Comparison of ENCODE assay signal across 22 cellular contexts in the genomic region with DNA sequence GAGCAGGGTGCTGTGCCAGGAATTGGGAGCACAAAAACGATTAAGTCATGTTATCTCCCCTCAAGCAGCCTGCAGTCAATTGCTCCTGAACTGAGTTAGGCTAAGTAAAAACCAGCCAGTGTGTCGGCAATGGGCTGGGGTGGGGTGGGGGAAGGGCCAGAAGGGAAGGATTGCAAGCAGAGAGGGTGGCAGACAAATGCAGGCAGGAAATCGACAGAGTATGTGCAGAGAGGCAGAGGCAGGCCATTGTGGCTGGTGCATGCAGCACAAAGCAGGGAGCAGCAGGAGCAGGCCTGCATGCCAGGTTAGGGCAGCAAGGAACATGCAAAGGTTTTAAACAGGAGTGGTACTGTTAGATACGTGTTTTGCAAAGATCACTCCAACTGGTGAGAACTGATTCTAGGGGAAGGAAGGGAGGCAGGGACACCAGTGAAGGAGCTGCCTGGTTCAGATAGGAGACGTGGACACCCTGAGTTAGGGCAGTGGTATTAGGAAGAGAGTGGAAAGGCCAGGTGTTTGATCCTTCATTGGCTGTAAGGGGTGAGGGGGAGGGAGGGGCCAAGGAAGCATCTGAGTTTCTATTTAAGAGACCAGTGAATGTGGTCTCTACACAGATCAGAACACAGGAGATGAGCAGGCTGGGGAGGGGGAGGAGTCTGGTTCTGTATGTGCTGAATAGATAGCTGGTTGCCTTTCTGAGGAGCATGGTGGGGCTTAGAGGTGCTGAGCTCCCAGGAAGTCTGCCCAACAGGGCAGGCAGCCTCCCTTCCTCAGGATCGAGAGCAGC.
DNase-seq lines count a peak whose midpoint lies in the region; ATAC-seq and TF ChIP-seq lines count a peak whose summit lies in the region.
"Had no signal": no experiment of that assay in that cellular context is flagged by ENCODE, and none has a peak within 500 bp of the region (broad histone marks: within the 10 kb centered on the region; RNA-seq: fewer than 3 reads in every experiment).

No MANE protein-coding gene starts in this region.

- peaks cover 1% of the 10 kb centered on the region for H3K36me3 Mint-ChIP-seq in endodermal cell (ENCODE audit: low read depth)
- peaks cover 6% of the 10 kb centered on the region for H3K36me3 Mint-ChIP-seq in neural progenitor cell
- H3K36me3 Mint-ChIP-seq in natural killer cell, result no peaks in the 10 kb centered on the region

- no peak for ATAC-seq in natural killer cell
- ATAC-seq: HCT116 had no signal

- no peaks in the 10 kb centered on the region for H3K79me2 ChIP-seq in neural progenitor cell (ENCODE audit: low read depth)

- no peak for TF ChIP-seq CTCF in endodermal cell (conservative IDR thresholded peaks at IDR 0.05)
- TF ChIP-seq CTCF in neural progenitor cell (IDR thresholded peaks at IDR 0.05), result no peak
- no peak for TF ChIP-seq CTCF in natural killer cell (IDR thresholded peaks at IDR 0.05)

- H3K4me1 ChIP-seq in endodermal cell (ENCODE audit: control insufficient read depth, insufficient read depth, low read length) (no peaks in the 10 kb centered on the region), neural progenitor cell (peaks cover 15% of the 10 kb centered on the region)
- H3K4me1 ChIP-seq: Peyer's patch, SJCRH30 had no signal

- no peak overlapping the region for H3K27ac ChIP-seq in endodermal cell (ENCODE audit: low read depth, low read length)
- no peak overlapping the region for H3K27ac ChIP-seq in neural progenitor cell
- H3K27ac ChIP-seq: BLaER1 treated with 17β-estradiol and CSF1 and Interleukin-3, amounts not matched to agents 10 nM and 100 nM; Peyer's patch; SJCRH30 had no signal

- no peaks in the 10 kb centered on the region for H3K9me3 Mint-ChIP-seq in endodermal cell
- H3K9me3 Mint-ChIP-seq in neural progenitor cell, result no peaks in the 10 kb centered on the region
- H3K9me3 Mint-ChIP-seq in natural killer cell, result no peaks in the 10 kb centered on the region
- H3K9me3 Mint-ChIP-seq: CD4-positive, alpha-beta memory T cell had no signal

- H3K27ac Mint-ChIP-seq in endodermal cell, result no peak overlapping the region
- H3K27ac Mint-ChIP-seq in neural progenitor cell, result peak overlapping the region; percentile 14
- no peak overlapping the region for H3K27ac Mint-ChIP-seq in natural killer cell

- peak; percentile 4 for DNase-seq in CMK (ENCODE audit: low read depth)
- DNase-seq in H7, result peak; percentile 48
- DNase-seq in endodermal cell, result peak; percentile 62
- peak; percentile 12 for DNase-seq in neural progenitor cell (ENCODE audit: low spot score)
- no peak for DNase-seq in inferior parietal cortex (ENCODE audit: extremely low spot score)
- no peak for DNase-seq in AG20443 (ENCODE audit: low spot score)
- no peak for DNase-seq in natural killer cell
- DNase-seq: Calu3; CD4-positive, alpha-beta memory T cell; DMS153; KG1; NCI-H1105; NCI-H146; NCI-H2081; NCI-H2171; NCI-H345; NCI-H524; NCI-H774; Peyer's patch; SJCRH30 had no signal

- H3F3A ChIP-seq in neural progenitor cell (ENCODE audit: low read depth), result no peaks in the 10 kb centered on the region

- H3K27me3 ChIP-seq in H7 (ENCODE audit: control insufficient read depth, insufficient read depth, low read length), result no peaks in the 10 kb centered on the region
- no peaks in the 10 kb centered on the region for H3K27me3 ChIP-seq in endodermal cell (ENCODE audit: control insufficient read depth, insufficient read depth, low read length, poor library complexity, severe bottlenecking)
- H3K27me3 ChIP-seq in neural progenitor cell, result no peaks in the 10 kb centered on the region
- H3K27me3 ChIP-seq: BLaER1 treated with 17β-estradiol and CSF1 and Interleukin-3, amounts not matched to agents 10 nM and 100 nM; Peyer's patch; SJCRH30 had no signal

- no peaks in the 10 kb centered on the region for H4K20me1 ChIP-seq in neural progenitor cell (ENCODE audit: low read depth)

- H3K9ac ChIP-seq in endodermal cell (ENCODE audit: extremely low read depth, low read length, poor library complexity, severe bottlenecking) (no peak overlapping the region), neural progenitor cell (no peak overlapping the region)
- H3K9ac ChIP-seq: BLaER1 treated with 17β-estradiol and CSF1 and Interleukin-3, amounts not matched to agents 10 nM and 100 nM had no signal

- H3K27me3 Mint-ChIP-seq in endodermal cell (ENCODE audit: insufficient read depth), result no peaks in the 10 kb centered on the region
- H3K27me3 Mint-ChIP-seq in neural progenitor cell (ENCODE audit: insufficient read depth, low read depth), result peaks cover 2% of the 10 kb centered on the region
- no peaks in the 10 kb centered on the region for H3K27me3 Mint-ChIP-seq in natural killer cell (ENCODE audit: low read depth in 2 of 2)
- H3K27me3 Mint-ChIP-seq: CD4-positive, alpha-beta memory T cell had no signal

- H3K36me3 ChIP-seq in H7 (replicated peaks; ENCODE audit: control insufficient read depth, insufficient read depth, low read length), result no peaks in the 10 kb centered on the region; the same call in 1 of the 2 replicates
- H3K36me3 ChIP-seq in endodermal cell (ENCODE audit: control insufficient read depth, insufficient read depth, low read length), result no peaks in the 10 kb centered on the region
- no peaks in the 10 kb centered on the region for H3K36me3 ChIP-seq in neural progenitor cell

- no peak overlapping the region for H3K4me3 ChIP-seq in H7 (ENCODE audit: insufficient read depth, low read depth, low read length)
- H3K4me3 ChIP-seq in endodermal cell (ENCODE audit: low read length), result no peak overlapping the region
- no peak overlapping the region for H3K4me3 ChIP-seq in neural progenitor cell
- H3K4me3 ChIP-seq: BLaER1 treated with 17β-estradiol and CSF1 and Interleukin-3, amounts not matched to agents 10 nM and 100 nM; Peyer's patch; SJCRH30 had no signal

- WGBS in endodermal cell (ENCODE audit: insufficient coverage in 1 of 2, insufficient read length in 1 of 2), 2 experiments, result 64 to 76% methylated on average over 4 to 6 of the region's 6 CpGs

- no peak overlapping the region for H3K4me3 Mint-ChIP-seq in endodermal cell
- H3K4me3 Mint-ChIP-seq in neural progenitor cell, result no peak overlapping the region
- H3K4me3 Mint-ChIP-seq in natural killer cell, result no peak overlapping the region
- H3K4me3 Mint-ChIP-seq: CD4-positive, alpha-beta memory T cell had no signal

- H3K4me2 ChIP-seq in neural progenitor cell, result peak overlapping the region; percentile 29

- H3K9me3 ChIP-seq in endodermal cell (ENCODE audit: control insufficient read depth, low read length) (no peaks in the 10 kb centered on the region), neural progenitor cell (ENCODE audit: low read depth) (no peaks in the 10 kb centered on the region)
- H3K9me3 ChIP-seq: BLaER1 treated with 17β-estradiol and CSF1 and Interleukin-3, amounts not matched to agents 10 nM and 100 nM; Peyer's patch; SJCRH30 had no signal

- intact Hi-C loops in natural killer cell (cut with micrococcal nuclease), result no loop called here

- no peak overlapping the region for H2AFZ ChIP-seq in neural progenitor cell (replicated peaks)

- peaks cover 4% of the 10 kb centered on the region for H3K4me1 Mint-ChIP-seq in endodermal cell
- peaks cover 4% of the 10 kb centered on the region for H3K4me1 Mint-ChIP-seq in neural progenitor cell
- H3K4me1 Mint-ChIP-seq in natural killer cell, result no peaks in the 10 kb centered on the region
- H3K4me1 Mint-ChIP-seq: CD4-positive, alpha-beta memory T cell had no signal

Comparison
In these comparisons a context has a peak if more than half of its experiments do, and no peak if none do; other contexts are left out.
1. DNase-seq: peak in CMK (single experiment), H7 (single experiment), endodermal cell (single experiment) and neural progenitor cell (single experiment); none in inferior parietal cortex (single experiment), AG20443 (single experiment) and natural killer cell (single experiment).